Comparison of ENCODE assay signal across 20 cellular contexts in the genomic region with DNA sequence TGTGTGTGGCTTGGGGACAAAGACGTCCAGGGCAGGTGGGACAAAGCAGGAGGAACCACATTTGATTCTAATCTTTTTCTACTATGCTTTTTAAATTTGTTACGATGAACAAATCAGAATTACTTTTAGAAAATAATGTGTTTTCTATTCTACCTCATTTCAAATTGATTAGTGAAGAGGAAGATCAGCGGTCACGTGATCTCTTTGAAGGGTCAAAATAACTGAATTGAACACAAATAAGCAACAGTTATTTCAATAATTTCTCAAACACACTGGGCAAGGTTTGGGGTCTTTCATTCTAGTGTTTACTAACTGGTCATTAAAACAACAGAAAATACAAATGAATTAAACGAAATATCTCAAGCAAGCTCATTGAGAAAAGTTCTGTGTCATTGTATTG.
DNase-seq lines count a peak whose midpoint lies in the region; ATAC-seq, FAIRE-seq and TF ChIP-seq lines count a peak whose summit lies in the region.
"Had no signal": no experiment of that assay in that cellular context is flagged by ENCODE, and none has a peak within 500 bp of the region (broad histone marks: within the 10 kb centered on the region; RNA-seq: fewer than 3 reads in every experiment).

No MANE protein-coding gene starts in this region.

- CTCF ChIA-PET in K562 (lab: Yijun Ruan, JAX; ENCODE audit: low intra/inter-chr PET ratio): no interaction called here

- H2AFZ ChIP-seq in OCI-LY3 (ENCODE audit: low read depth, low read length) (0 out of 2 replicates have a peak overlapping the region, but pooled peaks have one; percentile 5), K562 (ENCODE audit: low read depth, low read length) (no peak overlapping the region), neural progenitor cell (replicated peaks) (peak overlapping the region; percentile 27)

- no peaks in the 10 kb centered on the region for H3F3A ChIP-seq in neural progenitor cell (ENCODE audit: low read depth)

- H3K4me1 ChIP-seq in OCI-LY3 (ENCODE audit: low read length) (peaks cover 25% of the 10 kb centered on the region), K562 (replicated peaks in 1 of 2; ENCODE audit: control insufficient read depth in 2 of 2, insufficient read depth in 2 of 2, low read length in 2 of 2) (no peaks in the 10 kb centered on the region), neural progenitor cell (peaks cover 3% of the 10 kb centered on the region), right atrium auricular region (no peaks in the 10 kb centered on the region)
- H3K4me1 ChIP-seq: BE2C had no signal

- H3K36me3 ChIP-seq in OCI-LY3 (replicated peaks; ENCODE audit: low read depth, low read length): peaks cover 3% of the 10 kb centered on the region
- no peaks in the 10 kb centered on the region for H3K36me3 ChIP-seq in K562 (ENCODE audit: control insufficient read depth, insufficient read depth, low read length)
- H3K36me3 ChIP-seq in neural progenitor cell: no peaks in the 10 kb centered on the region
- H3K36me3 ChIP-seq in right atrium auricular region: no peaks in the 10 kb centered on the region
- H3K36me3 ChIP-seq: BE2C had no signal

- no peak for TF ChIP-seq RAD21 in K562 (CRISPR knock-in tag; conservative IDR thresholded peaks at IDR 0.05 in 1 of 2, IDR thresholded peaks at IDR 0.05 in 1 of 2)

- ATAC-seq in K562 (no peak), GM19035 (IDR thresholded peaks at IDR 0.05; ENCODE audit: unreplicated experiment) (no peak), HG03135 (IDR thresholded peaks at IDR 0.05; ENCODE audit: unreplicated experiment) (no peak)

- H4K20me1 ChIP-seq in OCI-LY3 (ENCODE audit: insufficient read depth, low read length): no peaks in the 10 kb centered on the region
- no peaks in the 10 kb centered on the region for H4K20me1 ChIP-seq in K562 (replicated peaks; ENCODE audit: control insufficient read depth, insufficient read depth, low read length)
- H4K20me1 ChIP-seq in neural progenitor cell (ENCODE audit: low read depth): no peaks in the 10 kb centered on the region

- H3K9me1 ChIP-seq in K562 (ENCODE audit: control insufficient read depth, insufficient read depth, low read length): no peaks in the 10 kb centered on the region

- no peaks in the 10 kb centered on the region for H3K4me1 Mint-ChIP-seq in neural progenitor cell
- H3K4me1 Mint-ChIP-seq: CD4-positive, CD25-positive, alpha-beta regulatory T cell; H9 had no signal

- H3K9me3 Mint-ChIP-seq in neural progenitor cell: no peaks in the 10 kb centered on the region
- H3K9me3 Mint-ChIP-seq: H9 had no signal

- H3K79me2 ChIP-seq in OCI-LY3 (ENCODE audit: low read length) (no peaks in the 10 kb centered on the region), K562 (ENCODE audit: control insufficient read depth, insufficient read depth, low read length) (no peaks in the 10 kb centered on the region), neural progenitor cell (ENCODE audit: low read depth) (no peaks in the 10 kb centered on the region)

- in situ Hi-C loops in K562 (cut with MboI): no loop called here

- no peak overlapping the region for H3K27ac Mint-ChIP-seq in neural progenitor cell
- H3K27ac Mint-ChIP-seq: CD4-positive, CD25-positive, alpha-beta regulatory T cell; CD8-positive, alpha-beta memory T cell; H9 had no signal

- H3K4me3 Mint-ChIP-seq in neural progenitor cell: no peak overlapping the region
- H3K4me3 Mint-ChIP-seq: CD4-positive, CD25-positive, alpha-beta regulatory T cell; CD8-positive, alpha-beta memory T cell; H9 had no signal

- no peaks in the 10 kb centered on the region for H3K36me3 Mint-ChIP-seq in neural progenitor cell
- H3K36me3 Mint-ChIP-seq: CD4-positive, CD25-positive, alpha-beta regulatory T cell; CD8-positive, alpha-beta memory T cell had no signal

- peaks cover 5% of the 10 kb centered on the region; the same call in 1 of the 2 replicates for H3K9me3 ChIP-seq in OCI-LY3 (ENCODE audit: insufficient read depth, low read length)
- H3K9me3 ChIP-seq in K562 (replicated peaks; ENCODE audit: control insufficient read depth, insufficient read depth, low read depth, low read length): no peaks in the 10 kb centered on the region
- no peaks in the 10 kb centered on the region for H3K9me3 ChIP-seq in neural progenitor cell (ENCODE audit: low read depth)
- no peaks in the 10 kb centered on the region for H3K9me3 ChIP-seq in right atrium auricular region
- H3K9me3 ChIP-seq: BE2C had no signal

- no peak for TF ChIP-seq EP300 in K562 (IDR thresholded peaks at IDR 0.05; ENCODE audit: low read length)

- H3K4me3 ChIP-seq in OCI-LY3 (ENCODE audit: low read length): no peak overlapping the region
- H3K4me3 ChIP-seq in K562: no peak overlapping the region
- no peak overlapping the region for H3K4me3 ChIP-seq in neural progenitor cell
- H3K4me3 ChIP-seq in right atrium auricular region: no peak overlapping the region

- H3K4me2 ChIP-seq in OCI-LY3 (ENCODE audit: low read length) (no peak overlapping the region), K562 (ENCODE audit: insufficient read depth, low read length) (no peak overlapping the region), neural progenitor cell (no peak overlapping the region)

- BruUV-seq in K562 (replicated peaks; lab: Mats Ljungman, UMichigan): no TSS peak

- H3K9ac ChIP-seq in OCI-LY3 (ENCODE audit: low read length): no peak overlapping the region
- H3K9ac ChIP-seq in K562 (ENCODE audit: insufficient read depth in 1 of 2, low read depth in 2 of 2, low read length in 2 of 2): no peak overlapping the region
- H3K9ac ChIP-seq in neural progenitor cell: no peak overlapping the region

- H3K27me3 Mint-ChIP-seq in neural progenitor cell (ENCODE audit: insufficient read depth, low read depth): peaks cover 2% of the 10 kb centered on the region
- H3K27me3 Mint-ChIP-seq: CD4-positive, CD25-positive, alpha-beta regulatory T cell; CD8-positive, alpha-beta memory T cell had no signal

- no peak for TF ChIP-seq POLR2A in K562 (conservative IDR thresholded peaks at IDR 0.05)

- DNase-seq in K562 (ENCODE audit: extremely low read depth in 1 of 4, low spot score in 3 of 4) (no peak), neural progenitor cell (ENCODE audit: low spot score) (no peak), hippocampal formation (lab: John Stamatoyannopoulos, UW) (no peak), right atrium auricular region (ENCODE audit: low spot score) (no peak)
- DNase-seq: ACHN; BE2C; C1 segment of cervical spinal cord; CD4-positive, CD25-positive, alpha-beta regulatory T cell; CD8-positive, alpha-beta memory T cell; COR-L47; DMS153; DMS79; GF-D8; GOT3; H9 had no signal

- no peaks in the 10 kb centered on the region for H3K27me3 ChIP-seq in OCI-LY3 (ENCODE audit: low read depth, low read length)
- no peaks in the 10 kb centered on the region for H3K27me3 ChIP-seq in K562 (ENCODE audit: control insufficient read depth in 2 of 2, insufficient read depth in 2 of 2, low read length in 2 of 2)
- H3K27me3 ChIP-seq in neural progenitor cell: no peaks in the 10 kb centered on the region
- no peaks in the 10 kb centered on the region for H3K27me3 ChIP-seq in right atrium auricular region
- H3K27me3 ChIP-seq: BE2C had no signal

- H3K27ac ChIP-seq in OCI-LY3 (ENCODE audit: low read length) (no peak overlapping the region), K562 (ENCODE audit: extremely low read depth, low read depth, low read length) (no peak overlapping the region), neural progenitor cell (no peak overlapping the region), right atrium auricular region (no peak overlapping the region)
- H3K27ac ChIP-seq: HL-60 had no signal

- POLR2A ChIA-PET in K562 (lab: Yijun Ruan, JAX): no interaction called here

- intact Hi-C loops in K562 (cut with micrococcal nuclease): no loop called here

- no peak for TF ChIP-seq CTCF in OCI-LY3 (IDR thresholded peaks at IDR 0.05; ENCODE audit: low read depth, low read length)
- TF ChIP-seq CTCF in K562 (IDR thresholded peaks at IDR 0.05 in 2 of 3, conservative IDR thresholded peaks at IDR 0.05 in 1 of 3; ENCODE audit: insufficient read depth in 2 of 3, low read depth in 1 of 3, low read length in 3 of 3): no peak
- TF ChIP-seq CTCF in neural progenitor cell (IDR thresholded peaks at IDR 0.05): no peak
- TF ChIP-seq CTCF in right atrium auricular region (IDR thresholded peaks at IDR 0.05): no peak

- 0% methylated on average over 5 of the region's 5 CpGs for WGBS in K562 (ENCODE audit: insufficient coverage, low coverage, missing lambda C conversion rate)

- no peak for FAIRE-seq in K562 (lab: Jason Lieb, UNC)
- FAIRE-seq: D721Med had no signal

TF ChIP-seq in K562, 482 proteins besides CTCF, POLR2A, EP300 and RAD21:
- TF ChIP-seq ZNF239 (CRISPR knock-in tag; IDR thresholded peaks at IDR 0.05): no peak
- TF ChIP-seq, protein P1, sequence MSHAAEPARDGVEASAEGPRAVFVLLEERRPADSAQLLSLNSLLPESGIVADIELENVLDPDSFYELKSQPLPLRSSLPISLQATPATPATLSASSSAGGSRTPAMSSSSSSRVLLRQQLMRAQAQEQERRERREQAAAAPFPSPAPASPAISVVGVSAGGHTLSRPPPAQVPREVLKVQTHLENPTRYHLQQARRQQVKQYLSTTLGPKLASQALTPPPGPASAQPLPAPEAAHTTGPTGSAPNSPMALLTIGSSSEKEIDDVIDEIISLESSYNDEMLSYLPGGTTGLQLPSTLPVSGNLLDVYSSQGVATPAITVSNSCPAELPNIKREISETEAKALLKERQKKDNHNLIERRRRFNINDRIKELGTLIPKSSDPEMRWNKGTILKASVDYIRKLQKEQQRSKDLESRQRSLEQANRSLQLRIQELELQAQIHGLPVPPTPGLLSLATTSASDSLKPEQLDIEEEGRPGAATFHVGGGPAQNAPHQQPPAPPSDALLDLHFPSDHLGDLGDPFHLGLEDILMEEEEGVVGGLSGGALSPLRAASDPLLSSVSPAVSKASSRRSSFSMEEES (CRISPR knock-in tag; IDR thresholded peaks at IDR 0.05): peak; percentile 88
TF ChIP-seq in K562: peak in this region for 1.
